In genomic region chr2:16139663-16140610, GRCh38 we compare ENCODE assay signal across 18 cellular contexts.
A peak's percentile ranks its signal among the peaks of the same experiment; 100 is the strongest.
DNase-seq lines count a peak whose midpoint lies in the region; ATAC-seq, FAIRE-seq and TF ChIP-seq lines count a peak whose summit lies in the region.
"Had no signal": no experiment of that assay in that cellular context is flagged by ENCODE, and none has a peak within 500 bp of the region (broad histone marks: within the 10 kb centered on the region; RNA-seq: fewer than 3 reads in every experiment).

No MANE protein-coding gene starts in this region.

- H4K20me1 ChIP-seq in PC-9 (ENCODE audit: insufficient read depth) = no peaks in the 10 kb centered on the region; the same call in none of the 2 replicates

- H3K27me3 ChIP-seq in bronchial epithelial cell (ENCODE audit: control insufficient read depth, insufficient read depth, low read length) (no peaks in the 10 kb centered on the region), thymus (ENCODE audit: control insufficient read depth, insufficient read depth) (no peaks in the 10 kb centered on the region), PC-9 (ENCODE audit: insufficient read depth, low read depth) (peaks cover 4% of the 10 kb centered on the region; the same call in 1 of the 2 replicates)
- H3K27me3 ChIP-seq: Peyer's patch had no signal

- H3K4me1 ChIP-seq in thymus (ENCODE audit: control insufficient read depth, insufficient read depth, low read length) (no peaks in the 10 kb centered on the region), PC-9 (replicated peaks; ENCODE audit: insufficient read depth) (no peaks in the 10 kb centered on the region)
- H3K4me1 ChIP-seq: Peyer's patch had no signal

- H3K4me2 ChIP-seq in PC-9 = no peak overlapping the region

- BruUV-seq in PC-9 (replicated peaks; lab: Mats Ljungman, UMichigan) = no TSS peak

- intact Hi-C loops in PC-9 (cut with micrococcal nuclease; ENCODE audit: unreplicated experiment) = no loop called here

- no peaks in the 10 kb centered on the region for H3K9me2 ChIP-seq in PC-9 (ENCODE audit: insufficient read depth)

- no peak for TF ChIP-seq CTCF in bronchial epithelial cell (IDR thresholded peaks at IDR 0.05; ENCODE audit: insufficient read depth, low read length, severe bottlenecking)
- no peak for TF ChIP-seq CTCF in PC-9 (conservative IDR thresholded peaks at IDR 0.05)

- DNase-seq in NCI-H146 (lab: John Stamatoyannopoulos, UW) (peak; percentile 14), NCI-H146 treated with DMSO at 0.1 percent for 48 hours (lab: John Stamatoyannopoulos, UW; ENCODE audit: unreplicated experiment) (no peak), bronchial epithelial cell (ENCODE audit: low read depth) (peak; percentile 78), left lobe of liver (ENCODE audit: low spot score) (peak; percentile 7), A172 (ENCODE audit: low spot score) (no peak), AG08395 (ENCODE audit: low spot score) (no peak), PC-9 (no peak)
- DNase-seq: C1 segment of cervical spinal cord, DMS 273 treated with DMSO at 0.1 percent for 48 hours, EL, H9, NCI-H2029 treated with DMSO at 0.1 percent for 48 hours, NCI-H774, Peyer's patch, Right ventricle myocardium superior had no signal

- H3F3A ChIP-seq in PC-9 (ENCODE audit: insufficient read depth, low read depth) = no peaks in the 10 kb centered on the region

- 95% methylated on average over 9 of the region's 9 CpGs for WGBS in thymus

- no peak for FAIRE-seq in bronchial epithelial cell (lab: Jason Lieb, UNC)

- H3K4me3 ChIP-seq in bronchial epithelial cell (ENCODE audit: low read depth, low read length) (no peak overlapping the region), thymus (ENCODE audit: low read length) (no peak overlapping the region), PC-9 (no peak overlapping the region)
- H3K4me3 ChIP-seq: MG63, Peyer's patch had no signal

- H3K9me3 ChIP-seq in thymus (ENCODE audit: control insufficient read depth) (no peaks in the 10 kb centered on the region), PC-9 (ENCODE audit: insufficient read depth, low read depth) (no peaks in the 10 kb centered on the region)
- H3K9me3 ChIP-seq: MG63, Peyer's patch had no signal

- H2AFZ ChIP-seq in PC-9 = no peak overlapping the region

- no peak for ATAC-seq in left lobe of liver
- ATAC-seq: SK-N-SH treated with all-trans-retinoic acid at 6 μM for 48 hours had no signal

- CTCF ChIA-PET in PC-9 (lab: Charles Lee) = no interaction called here

- H3K27ac ChIP-seq in thymus (ENCODE audit: low read depth) = peak overlapping the region; percentile 18
- H3K27ac ChIP-seq in PC-9 = no peak overlapping the region
- H3K27ac ChIP-seq: Peyer's patch had no signal

- no peaks in the 10 kb centered on the region for H3K36me3 ChIP-seq in bronchial epithelial cell (ENCODE audit: control insufficient read depth, insufficient read depth, low read length)
- no peaks in the 10 kb centered on the region for H3K36me3 ChIP-seq in thymus (ENCODE audit: control insufficient read depth, insufficient read depth)
- no peaks in the 10 kb centered on the region for H3K36me3 ChIP-seq in PC-9 (ENCODE audit: low read depth)
- H3K36me3 ChIP-seq: MG63, Peyer's patch had no signal

- no peaks in the 10 kb centered on the region for H3K79me2 ChIP-seq in PC-9 (ENCODE audit: low read depth)

- POLR2A ChIA-PET in PC-9 (lab: Charles Lee; ENCODE audit: unreplicated experiment) = no interaction called here

Comparison
In these comparisons a context has a peak if more than half of its experiments do, and no peak if none do; other contexts are left out.
1. DNase-seq: peak in NCI-H146 (single experiment), bronchial epithelial cell (single experiment) and left lobe of liver (single experiment); none in NCI-H146 treated with DMSO at 0.1 percent for 48 hours (single experiment), A172 (single experiment), AG08395 (single experiment) and PC-9 (0 of 2).